ENCODE assay signal across 8 cellular contexts in genomic region chr4:112031712-112032328, GRCh38.
DNase-seq lines count a peak whose midpoint lies in the region; ATAC-seq and TF ChIP-seq lines count a peak whose summit lies in the region.

No MANE protein-coding gene starts in this region.

- no peaks in the 10 kb centered on the region for H3K36me3 Mint-ChIP-seq in osteocyte (ENCODE audit: unreplicated experiment)
- H3K36me3 Mint-ChIP-seq in activated naive CD8-positive, alpha-beta T cell treated with anti-CD3 and anti-CD28 coated beads, Interleukin-2, amount 50 U/mL, for 24 hours (ENCODE audit: low read depth), result no peaks in the 10 kb centered on the region

- H3K4me3 ChIP-seq in Peyer's patch, result no peak overlapping the region
- H3K4me3 ChIP-seq in esophagus squamous epithelium, result no peak overlapping the region

- H3K9me3 ChIP-seq in Peyer's patch (no peaks in the 10 kb centered on the region), esophagus squamous epithelium (no peaks in the 10 kb centered on the region)

- TF ChIP-seq POLR2A in Peyer's patch (IDR thresholded peaks at IDR 0.05), result no peak
- TF ChIP-seq POLR2A in esophagus squamous epithelium (IDR thresholded peaks at IDR 0.05), result no peak

- H3K4me3 Mint-ChIP-seq in osteocyte (ENCODE audit: unreplicated experiment), result no peak overlapping the region
- no peak overlapping the region for H3K4me3 Mint-ChIP-seq in activated naive CD8-positive, alpha-beta T cell treated with anti-CD3 and anti-CD28 coated beads, Interleukin-2, amount 50 U/mL, for 24 hours

- H3K9me3 Mint-ChIP-seq in osteocyte (ENCODE audit: unreplicated experiment), result no peaks in the 10 kb centered on the region
- no peaks in the 10 kb centered on the region for H3K9me3 Mint-ChIP-seq in activated naive CD8-positive, alpha-beta T cell treated with anti-CD3 and anti-CD28 coated beads, Interleukin-2, amount 50 U/mL, for 24 hours

- peak; percentile 90 for ATAC-seq in GM18907 (IDR thresholded peaks at IDR 0.05; ENCODE audit: unreplicated experiment)
- peak; percentile 80 for ATAC-seq in HG03460 (IDR thresholded peaks at IDR 0.05; ENCODE audit: unreplicated experiment)
- no peak for ATAC-seq in GM21737 (IDR thresholded peaks at IDR 0.05; ENCODE audit: unreplicated experiment)
- ATAC-seq in activated naive CD8-positive, alpha-beta T cell treated with anti-CD3 and anti-CD28 coated beads, Interleukin-2, amount 50 U/mL, for 24 hours, result no peak

- H3K27ac ChIP-seq in Peyer's patch (no peak overlapping the region), esophagus squamous epithelium (no peak overlapping the region)

- H3K36me3 ChIP-seq in Peyer's patch, result no peaks in the 10 kb centered on the region
- no peaks in the 10 kb centered on the region for H3K36me3 ChIP-seq in esophagus squamous epithelium

- H3K4me1 ChIP-seq in Peyer's patch (no peaks in the 10 kb centered on the region), esophagus squamous epithelium (peaks cover 0 to 26% (median 6%) of the 10 kb centered on the region in 3 donors)

- H3K27me3 Mint-ChIP-seq in osteocyte (ENCODE audit: unreplicated experiment), result peaks cover 50% of the 10 kb centered on the region
- peaks cover 18% of the 10 kb centered on the region for H3K27me3 Mint-ChIP-seq in activated naive CD8-positive, alpha-beta T cell treated with anti-CD3 and anti-CD28 coated beads, Interleukin-2, amount 50 U/mL, for 24 hours

- H3K27me3 ChIP-seq in Peyer's patch (no peaks in the 10 kb centered on the region), esophagus squamous epithelium (peaks cover 0 to 11% (median 0%) of the 10 kb centered on the region in 4 donors)

- no peaks in the 10 kb centered on the region for H3K4me1 Mint-ChIP-seq in osteocyte (ENCODE audit: unreplicated experiment)
- H3K4me1 Mint-ChIP-seq in activated naive CD8-positive, alpha-beta T cell treated with anti-CD3 and anti-CD28 coated beads, Interleukin-2, amount 50 U/mL, for 24 hours, result no peaks in the 10 kb centered on the region

- TF ChIP-seq CTCF in Peyer's patch (IDR thresholded peaks at IDR 0.05) (peak in 4 of 6 experiments; percentile 37 to 87 (median 85)), esophagus squamous epithelium (IDR thresholded peaks at IDR 0.05) (peak; percentile 43 to 86 (median 59)), osteocyte (IDR thresholded peaks at IDR 0.05) (peak; percentile 70)

- no peak overlapping the region for H3K27ac Mint-ChIP-seq in osteocyte (ENCODE audit: unreplicated experiment)
- no peak overlapping the region for H3K27ac Mint-ChIP-seq in activated naive CD8-positive, alpha-beta T cell treated with anti-CD3 and anti-CD28 coated beads, Interleukin-2, amount 50 U/mL, for 24 hours

- DNase-seq in DMS53 (lab: John Stamatoyannopoulos, UW), result peak; percentile 71
- peak in 1 of 3 donors; percentile 54 for DNase-seq in Peyer's patch
- DNase-seq in esophagus squamous epithelium (lab: John Stamatoyannopoulos, UW), result no peak
- no peak for DNase-seq in osteocyte (ENCODE audit: extremely low spot score, unreplicated experiment)
- no peak for DNase-seq in activated naive CD8-positive, alpha-beta T cell treated with anti-CD3 and anti-CD28 coated beads, Interleukin-2, amount 50 U/mL, for 24 hours

- 14 to 21% methylated on average over 6 of the region's 6 CpGs for WGBS in esophagus squamous epithelium, 2 donors

- intact Hi-C loops in esophagus squamous epithelium (cut with DNase I), result loop anchor here (10.0 kb wide), 1 partner anchor 87 kb away; no protein-coding TSS in a partner anchor

Comparison
In these comparisons a context has a peak if more than half of its experiments do, and no peak if none do; other contexts are left out.
1. ATAC-seq: peak in GM18907 (single experiment) and HG03460 (single experiment); none in GM21737 (single experiment) and activated naive CD8-positive, alpha-beta T cell treated with anti-CD3 and anti-CD28 coated beads, Interleukin-2, amount 50 U/mL, for 24 hours (single experiment).
2. Peak in every context shown above with its lines, with median percentiles within 50 percentile points of each other: CTCF ChIP-seq.